1 cellular context compared by ENCODE assay signal in genomic region chr14:105480807-105481801, GRCh38.
A peak's percentile ranks its signal among the peaks of the same experiment; 100 is the strongest.
TF ChIP-seq lines count a peak whose summit lies in the region.

No MANE protein-coding gene starts in this region.

TF ChIP-seq in H1, 55 proteins besides CTCF, POLR2A, EP300 and RAD21:
- TF ChIP-seq KDM4A (IDR thresholded peaks at IDR 0.05; ENCODE audit: low read depth, low read length, severe bottlenecking) (peak; percentile 48), SIN3A (conservative IDR thresholded peaks at IDR 0.05 in 1 of 2, IDR thresholded peaks at IDR 0.05 in 1 of 2; ENCODE audit: low read depth in 1 of 2, low read length in 2 of 2) (peak in 1 of 2 experiments; percentile 82; a peak in 2 of 4 replicates), NANOG (IDR thresholded peaks at IDR 0.05; ENCODE audit: insufficient read depth, low read depth, low read length, poor library complexity, severe bottlenecking) (no peak), GABPA (IDR thresholded peaks at IDR 0.05; ENCODE audit: borderline replicate concordance, insufficient read depth, low read length) (peak; percentile 83; the same call in 1 of the 2 replicates), CHD2 (IDR thresholded peaks at IDR 0.05; ENCODE audit: low read length) (peak; percentile 44; the same call in 1 of the 2 replicates), SP1 (IDR thresholded peaks at IDR 0.05; ENCODE audit: low read depth, low read length) (0 out of 2 replicates have a peak, but pooled peaks have one; percentile 42), ATF2 (IDR thresholded peaks at IDR 0.05; ENCODE audit: low read length) (no peak), POU5F1 (IDR thresholded peaks at IDR 0.05; ENCODE audit: low read depth, low read length) (no peak), POLR2AphosphoS5 (IDR thresholded peaks at IDR 0.05; ENCODE audit: low read depth, low read length) (peak; percentile 85), SUZ12 (IDR thresholded peaks at IDR 0.05; ENCODE audit: low read length) (no peak), CTBP2 (IDR thresholded peaks at IDR 0.05; ENCODE audit: borderline replicate concordance, insufficient read depth, insufficient read length, low read length) (no peak), JUND (IDR thresholded peaks at IDR 0.05; ENCODE audit: low read length) (peak; percentile 24; the same call in 1 of the 2 replicates), CREB1 (IDR thresholded peaks at IDR 0.05) (peak; percentile 74), TBP (IDR thresholded peaks at IDR 0.05; ENCODE audit: low read depth, low read length) (peak; percentile 83), ZNF274 (IDR thresholded peaks at IDR 0.05; ENCODE audit: borderline replicate concordance, extremely low read depth, low read length) (no peak), TEAD4 (IDR thresholded peaks at IDR 0.05; ENCODE audit: low read depth, low read length) (no peak), EGR1 (IDR thresholded peaks at IDR 0.05; ENCODE audit: borderline replicate concordance, low read depth, low read length) (peak; percentile 16; the same call in 1 of the 2 replicates), CHD1 (IDR thresholded peaks at IDR 0.05; ENCODE audit: low read depth, low read length) (no peak), E2F6 (IDR thresholded peaks at IDR 0.05) (peak; percentile 60), CEBPB (IDR thresholded peaks at IDR 0.05; ENCODE audit: low read depth, low read length) (no peak), TAF1 (IDR thresholded peaks at IDR 0.05; ENCODE audit: low read depth, low read length) (peak; percentile 76), MAFK (IDR thresholded peaks at IDR 0.05; ENCODE audit: low read depth, low read length) (no peak), TCF12 (IDR thresholded peaks at IDR 0.05; ENCODE audit: low read depth, low read length) (peak; percentile 89), SP4 (IDR thresholded peaks at IDR 0.05; ENCODE audit: low read length) (0 out of 2 replicates have a peak, but pooled peaks have one; percentile 26), PHF8 (conservative IDR thresholded peaks at IDR 0.05; ENCODE audit: low read depth, low read length) (peak; percentile 30; the same call in 1 of the 2 replicates), KDM5A (IDR thresholded peaks at IDR 0.05; ENCODE audit: low read length) (no peak), RXRA (IDR thresholded peaks at IDR 0.05; ENCODE audit: insufficient read depth, low read depth, low read length) (peak; percentile 80; the same call in 1 of the 2 replicates), CBX5 (IDR thresholded peaks at IDR 0.05; ENCODE audit: low read depth, low read length) (no peak), BCL11A (IDR thresholded peaks at IDR 0.05; ENCODE audit: low read depth in 2 of 2, low read length in 2 of 2) (no peak), YY1 (IDR thresholded peaks at IDR 0.05; ENCODE audit: low read depth, low read length) (peak; percentile 84), RNF2 (IDR thresholded peaks at IDR 0.05; ENCODE audit: borderline replicate concordance, low read depth, low read length, missing control alignments, poor library complexity, severe bottlenecking) (no peak)
- TF ChIP-seq, protein P1, sequence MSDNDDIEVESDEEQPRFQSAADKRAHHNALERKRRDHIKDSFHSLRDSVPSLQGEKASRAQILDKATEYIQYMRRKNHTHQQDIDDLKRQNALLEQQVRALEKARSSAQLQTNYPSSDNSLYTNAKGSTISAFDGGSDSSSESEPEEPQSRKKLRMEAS (IDR thresholded peaks at IDR 0.05) = peak; percentile 79
- TF ChIP-seq, protein P2, sequence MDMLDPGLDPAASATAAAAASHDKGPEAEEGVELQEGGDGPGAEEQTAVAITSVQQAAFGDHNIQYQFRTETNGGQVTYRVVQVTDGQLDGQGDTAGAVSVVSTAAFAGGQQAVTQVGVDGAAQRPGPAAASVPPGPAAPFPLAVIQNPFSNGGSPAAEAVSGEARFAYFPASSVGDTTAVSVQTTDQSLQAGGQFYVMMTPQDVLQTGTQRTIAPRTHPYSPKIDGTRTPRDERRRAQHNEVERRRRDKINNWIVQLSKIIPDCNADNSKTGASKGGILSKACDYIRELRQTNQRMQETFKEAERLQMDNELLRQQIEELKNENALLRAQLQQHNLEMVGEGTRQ (IDR thresholded peaks at IDR 0.05; ENCODE audit: low read length) = no peak
- TF ChIP-seq, protein P3, sequence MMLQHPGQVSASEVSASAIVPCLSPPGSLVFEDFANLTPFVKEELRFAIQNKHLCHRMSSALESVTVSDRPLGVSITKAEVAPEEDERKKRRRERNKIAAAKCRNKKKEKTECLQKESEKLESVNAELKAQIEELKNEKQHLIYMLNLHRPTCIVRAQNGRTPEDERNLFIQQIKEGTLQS (IDR thresholded peaks at IDR 0.05; ENCODE audit: insufficient read depth, low read depth, low read length) = no peak
TF ChIP-seq in H1: peak in this region for 18.
